Comparison of ENCODE assay signal across 26 cellular contexts in genomic region chr4:127311371-127311770, GRCh38.
"Had no signal": no experiment of that assay in that cellular context is flagged by ENCODE, and none has a peak within 500 bp of the region (broad histone marks: within the 10 kb centered on the region; RNA-seq: fewer than 3 reads in every experiment).

No MANE protein-coding gene starts in this region.

- H3K36me3 ChIP-seq: stomach, suprapubic skin, thoracic aorta, thyroid gland, tibial artery, tibial nerve, transverse colon, upper lobe of left lung, upper lobe of right lung, uterus, vagina had no signal

- H3K27ac ChIP-seq: stomach, suprapubic skin, testis, thoracic aorta, thyroid gland, tibial artery, tibial nerve, transverse colon, upper lobe of left lung, upper lobe of right lung, uterus, vagina had no signal

- H3K27me3 ChIP-seq: stomach, suprapubic skin, testis, thyroid gland, tibial artery, tibial nerve, transverse colon, upper lobe of left lung, upper lobe of right lung, uterus, vagina had no signal

- H3K9me3 ChIP-seq: testis, thyroid gland, vagina had no signal

- H3K4me1 ChIP-seq: stomach, suprapubic skin, testis, thyroid gland, tibial artery, tibial nerve, transverse colon, upper lobe of left lung, upper lobe of right lung, uterus, vagina had no signal

- DNase-seq: stimulated activated CD4-positive, alpha-beta T cell treated with anti-CD3 and anti-CD28 coated beads, Interleukin-2, amount 100 ng/mL, for 48 hours; stimulated activated CD4-positive, alpha-beta T cell treated with anti-CD3 and anti-CD28 coated beads, Interleukin-4, amount 100 ng/mL, for 1 hour; stimulated activated CD4-positive, alpha-beta T cell treated with anti-CD3 and anti-CD28 coated beads, Interleukin-4, amount 100 ng/mL, for 24 hours; stimulated activated CD4-positive, alpha-beta T cell treated with anti-CD3 and anti-CD28 coated beads, Interleukin-4, amount 100 ng/mL, for 4 hours; stimulated activated CD8-positive, alpha-beta memory T cell treated with anti-CD3 and anti-CD28 coated beads, Interleukin-4, amount 100 ng/mL, for 48 hours; stimulated activated naive B cell treated with anti-CD40 and anti-IgM and Interleukin-4, amounts not matched to agents 10 μg/mL and 1 μg/mL and 100 μg/mL, for 72 hours; stimulated activated naive CD4-positive, alpha-beta T cell; stimulated activated naive CD4-positive, alpha-beta T cell treated with Interleukin-2 at 50 U/mL for 16 hours; stimulated activated naive CD8-positive, alpha-beta T cell treated with anti-CD3 and anti-CD28 coated beads, Interleukin-15, amount 100 ng/mL, for 72 hours; stimulated activated naive CD8-positive, alpha-beta T cell treated with anti-CD3 and anti-CD28 coated beads, Interleukin-15, Interleukin-2, amounts not matched to agents 100 U/mL and 50 U/mL, for 24 hours; stomach; substantia nigra; testis; thyroid gland; tibial artery; transverse colon; trophoblast cell; upper lobe of left lung; upper lobe of right lung; uterus had no signal

- ATAC-seq: stimulated activated effector memory CD8-positive, alpha-beta T cell treated with anti-CD3 and anti-CD28 coated beads, Interleukin-12 subunit alpha, Interleukin-12 subunit beta, amount 100 ng/mL, for 72 hours; stimulated activated memory B cell treated with anti-CD40 and anti-IgM and Interleukin-4, amounts not matched to agents 10 μg/mL and 1 μg/mL and 100 μg/mL, for 72 hours; stimulated activated naive B cell treated with anti-CD40 and anti-IgM and Interleukin-4, amounts not matched to agents 10 μg/mL and 1 μg/mL and 100 μg/mL, for 72 hours; stimulated activated naive CD8-positive, alpha-beta T cell treated with anti-CD3 and anti-CD28 coated beads, Interleukin-15, amount 100 ng/mL, for 72 hours; stimulated activated naive CD8-positive, alpha-beta T cell treated with anti-CD3 and anti-CD28 coated beads, Interleukin-15, Interleukin-2, amounts not matched to agents 100 U/mL and 50 U/mL, for 24 hours; upper lobe of right lung had no signal

- H3K4me3 ChIP-seq: stomach, suprapubic skin, testis, thoracic aorta, thyroid gland, tibial artery, tibial nerve, transverse colon, upper lobe of left lung, upper lobe of right lung, uterus, vagina had no signal
